Comparison of ENCODE assay signal across 7 cellular contexts in the genomic region with DNA sequence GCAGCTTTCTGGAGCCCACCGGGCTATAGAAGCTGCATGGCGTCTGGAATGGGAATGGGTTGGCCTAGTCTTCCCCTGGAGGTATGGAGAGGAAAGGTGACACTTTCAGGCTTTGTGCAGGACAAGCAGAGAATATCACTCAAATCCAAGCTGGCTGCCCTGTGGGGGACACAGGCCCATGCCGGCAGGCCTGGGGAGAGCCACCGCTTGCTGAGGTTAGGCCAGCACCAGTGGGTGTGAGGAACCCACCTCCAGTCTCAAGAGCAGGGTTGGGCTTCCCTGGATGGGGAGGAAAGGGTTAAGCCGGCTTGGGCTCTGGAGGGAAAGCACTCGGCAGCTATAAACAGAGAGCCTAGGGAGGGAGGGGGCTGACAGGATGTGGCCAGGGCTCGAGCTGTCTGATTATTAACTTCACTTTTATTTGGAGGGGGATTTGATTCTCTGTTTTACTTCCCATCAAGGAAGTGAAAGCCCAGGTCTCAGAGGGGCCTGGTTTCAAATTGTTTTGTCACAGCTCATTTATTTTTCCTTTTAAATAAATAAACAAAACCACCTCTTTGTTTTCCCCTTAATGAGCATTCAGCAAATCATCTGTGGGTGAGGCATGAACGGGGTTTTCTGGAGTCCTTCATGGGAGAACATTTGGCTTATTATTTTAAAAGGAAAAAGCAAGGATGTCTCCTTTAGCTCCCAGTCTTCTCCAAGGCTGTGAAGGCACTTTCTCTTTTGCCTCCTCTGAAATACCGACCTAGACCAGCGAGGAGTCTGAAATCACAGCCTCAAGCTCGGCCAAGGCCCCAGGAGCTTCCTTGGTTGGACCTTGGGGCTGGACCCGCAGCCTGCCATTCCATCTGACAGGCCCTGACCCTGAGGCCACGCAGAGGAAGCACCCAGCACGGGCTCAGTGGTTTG. TPM values are rescaled to one million over a fixed set of nuclear protein-coding genes. Genes with fewer than 3 reads are reported as not detected.
A peak's percentile ranks its signal among the peaks of the same experiment; 100 is the strongest.
DNase-seq lines count a peak whose midpoint lies in the region; ATAC-seq and TF ChIP-seq lines count a peak whose summit lies in the region.

No MANE protein-coding gene starts in this region.

- BruUV-seq in HCT116 (replicated peaks; lab: Mats Ljungman, UMichigan) (TSS peak; percentile 51), PC-3 (replicated peaks; lab: Mats Ljungman, UMichigan) (TSS peak; percentile 29)

- POLR2A ChIA-PET in HCT116 (lab: Charles Lee) (interaction anchor here (0.5 to 12.3 kb wide), 8 partner anchors 10 to 998 kb away, joined by 3 to 120 read pairs (median 6); a partner anchor contains a TSS), PC-3 (lab: Charles Lee; ENCODE audit: unreplicated experiment) (interaction anchor here (0.5 to 1.7 kb wide), 5 partner anchors 12 to 388 kb away, joined by 3 to 43 read pairs (median 4); a partner anchor contains a TSS)

- H3K27ac ChIP-seq in HCT116 (ENCODE audit: low read depth, low read length): peak overlapping the region; percentile 99
- peak overlapping the region; percentile 36 for H3K27ac ChIP-seq in PC-3 (ENCODE audit: low read length)

- peaks cover 84% of the 10 kb centered on the region for H3K4me1 Mint-ChIP-seq in activated naive CD8-positive, alpha-beta T cell treated with anti-CD3 and anti-CD28 coated beads, Interleukin-2, amount 50 U/mL, for 24 hours

- H2AFZ ChIP-seq in HCT116 (ENCODE audit: low read depth, low read length, poor library complexity, severe bottlenecking): no peak overlapping the region
- no peak overlapping the region for H2AFZ ChIP-seq in PC-3 (ENCODE audit: low read length)

- no peaks in the 10 kb centered on the region for H3K9me2 ChIP-seq in HCT116 (ENCODE audit: insufficient read depth)
- no peaks in the 10 kb centered on the region for H3K9me2 ChIP-seq in PC-3 (replicated peaks; ENCODE audit: low read length)

- ATAC-seq in HCT116 (peak; percentile 34), PC-3 (peak; percentile 15; the same call in 1 of the 2 replicates)
- no peak for ATAC-seq in activated naive CD8-positive, alpha-beta T cell treated with anti-CD3 and anti-CD28 coated beads, Interleukin-2, amount 50 U/mL, for 24 hours

- H4K20me1 ChIP-seq in HCT116 (ENCODE audit: insufficient read depth): no peaks in the 10 kb centered on the region
- H4K20me1 ChIP-seq in PC-3 (ENCODE audit: low read length): no peaks in the 10 kb centered on the region

- H3K36me3 Mint-ChIP-seq in activated naive CD8-positive, alpha-beta T cell treated with anti-CD3 and anti-CD28 coated beads, Interleukin-2, amount 50 U/mL, for 24 hours (ENCODE audit: low read depth): no peaks in the 10 kb centered on the region

- peak overlapping the region; percentile 93 for H3K27ac Mint-ChIP-seq in activated naive CD8-positive, alpha-beta T cell treated with anti-CD3 and anti-CD28 coated beads, Interleukin-2, amount 50 U/mL, for 24 hours

- no peak for TF ChIP-seq POLR2A in HCT116 (IDR thresholded peaks at IDR 0.05; ENCODE audit: borderline replicate concordance, extremely low read depth, insufficient read depth, insufficient read length)

- H3K4me1 ChIP-seq in HCT116 (ENCODE audit: control insufficient read depth in 1 of 2, insufficient read depth in 2 of 2, low read length in 2 of 2) (peaks cover 63 to 70% of the 10 kb centered on the region in 2 experiments), PC-3 (ENCODE audit: insufficient read depth, low read length) (peaks cover 22% of the 10 kb centered on the region)

- RAD21 ChIA-PET in HCT116 (lab: Charles Lee; ENCODE audit: low non-redundant PET in 1 of 2, low total read pairs in 2 of 2, uncharacterized antibody in 2 of 2, unreplicated experiment in 2 of 2): interaction anchor here (1.0 to 1.5 kb wide), 3 partner anchors 29 to 565 kb away, joined by 4 to 5 read pairs (median 4); no protein-coding TSS in a partner anchor

- H3K4me3 Mint-ChIP-seq in activated naive CD8-positive, alpha-beta T cell treated with anti-CD3 and anti-CD28 coated beads, Interleukin-2, amount 50 U/mL, for 24 hours: peak overlapping the region; percentile 76

- CTCF ChIA-PET in HCT116 (lab: Charles Lee): interaction anchor here (0.6 to 4.4 kb wide), 7 partner anchors 10 to 996 kb away, joined by 3 to 48 read pairs (median 4); no protein-coding TSS in a partner anchor
- CTCF ChIA-PET in PC-3 (lab: Charles Lee): interaction anchor here (0.7 to 1.9 kb wide), 4 partner anchors 19 to 974 kb away, joined by 3 to 5 read pairs (median 3); no protein-coding TSS in a partner anchor

- H3K9ac ChIP-seq in HCT116 (ENCODE audit: low read length) (peak overlapping the region; percentile 79), PC-3 (ENCODE audit: low read length) (peak overlapping the region; percentile 7; the same call in 1 of the 2 replicates)

- TF ChIP-seq CTCF in GM12865 (IDR thresholded peaks at IDR 0.05; ENCODE audit: insufficient read depth, low read depth, low read length, missing control alignments) (no peak), HCT116 (IDR thresholded peaks at IDR 0.05 in 2 of 3, conservative IDR thresholded peaks at IDR 0.05 in 1 of 3; ENCODE audit: borderline replicate concordance in 1 of 3, insufficient read depth in 1 of 3, low read depth in 2 of 3, low read length in 2 of 3) (no peak), PC-3 (conservative IDR thresholded peaks at IDR 0.05; ENCODE audit: low read depth, low read length) (no peak)

- peak overlapping the region; percentile 83 for H3K4me2 ChIP-seq in HCT116 (ENCODE audit: low read length)
- H3K4me2 ChIP-seq in PC-3 (ENCODE audit: low read length): peak overlapping the region; percentile 38

- no peaks in the 10 kb centered on the region for H3K36me3 ChIP-seq in HCT116 (ENCODE audit: control insufficient read depth in 1 of 2, insufficient read depth in 2 of 2, low read length in 2 of 2)
- no peaks in the 10 kb centered on the region for H3K36me3 ChIP-seq in PC-3 (ENCODE audit: low read depth, low read length)

- DNase-seq in GM12865 (ENCODE audit: low read depth): peak; percentile 82
- no peak for DNase-seq in HCT116 (ENCODE audit: low read depth, low spot score)
- peak; percentile 30 for DNase-seq in PC-3
- DNase-seq in activated naive CD8-positive, alpha-beta T cell treated with anti-CD3 and anti-CD28 coated beads, Interleukin-2, amount 50 U/mL, for 24 hours: no peak
- peak; percentile 74 for DNase-seq in hepatic stellate cell (ENCODE audit: low spot score)
- no peak for DNase-seq in skeletal muscle cell (ENCODE audit: low read depth)
- DNase-seq in COLO829 (ENCODE audit: low spot score): no peak

- H3K9me3 ChIP-seq in HCT116 (ENCODE audit: control insufficient read depth in 1 of 2, insufficient read depth in 1 of 2, low read depth in 1 of 2, low read length in 2 of 2) (no peaks in the 10 kb centered on the region), PC-3 (ENCODE audit: low read length) (no peaks in the 10 kb centered on the region)

- intact Hi-C loops in HCT116 (cut with micrococcal nuclease) (loop anchor here (2.0 to 10.0 kb wide), 3 partner anchors 22 to 977 kb away; a partner anchor contains a TSS), PC-3 (cut with micrococcal nuclease) (loop anchor here (5.0 kb wide), 1 partner anchor 507 kb away; no protein-coding TSS in a partner anchor)

- TF ChIP-seq RAD21 in HCT116 (IDR thresholded peaks at IDR 0.05; ENCODE audit: low read depth): no peak

- no peaks in the 10 kb centered on the region for H3K79me2 ChIP-seq in HCT116 (ENCODE audit: insufficient read depth, low read length)
- peaks cover 6% of the 10 kb centered on the region; the same call in 1 of the 2 replicates for H3K79me2 ChIP-seq in PC-3 (ENCODE audit: low read length)

- H3K9me3 Mint-ChIP-seq in activated naive CD8-positive, alpha-beta T cell treated with anti-CD3 and anti-CD28 coated beads, Interleukin-2, amount 50 U/mL, for 24 hours: no peaks in the 10 kb centered on the region

- H3K27me3 ChIP-seq in HCT116 (ENCODE audit: insufficient read depth, low read length) (no peaks in the 10 kb centered on the region), PC-3 (ENCODE audit: low read length) (no peaks in the 10 kb centered on the region)

- no peaks in the 10 kb centered on the region for H3K27me3 Mint-ChIP-seq in activated naive CD8-positive, alpha-beta T cell treated with anti-CD3 and anti-CD28 coated beads, Interleukin-2, amount 50 U/mL, for 24 hours

- H3F3A ChIP-seq in PC-3 (ENCODE audit: low read length, unreplicated experiment): no peaks in the 10 kb centered on the region

- peak overlapping the region; percentile 59 for H3K4me3 ChIP-seq in GM12865 (ENCODE audit: low read depth, low read length)
- H3K4me3 ChIP-seq in HCT116 (replicated peaks in 1 of 2; ENCODE audit: low read depth in 1 of 2, low read length in 2 of 2): peak overlapping the region; percentile 7 to 8; a peak in 2 of 4 replicates
- no peak overlapping the region for H3K4me3 ChIP-seq in PC-3 (ENCODE audit: low read length)
- peak overlapping the region; percentile 9 for H3K4me3 ChIP-seq in skeletal muscle cell (ENCODE audit: low read depth, low read length)

TF ChIP-seq in HCT116, 20 proteins besides CTCF, POLR2A, EP300 and RAD21:
- peak; percentile 18; the same call in 1 of the 2 replicates for TF ChIP-seq POLR2AphosphoS5 (IDR thresholded peaks at IDR 0.05; ENCODE audit: low read depth, low read length)
- TF ChIP-seq ZNF274 (IDR thresholded peaks at IDR 0.05; ENCODE audit: low read depth, low read length): no peak
- peak; percentile 76 for TF ChIP-seq TCF7L2 (IDR thresholded peaks at IDR 0.05; ENCODE audit: borderline replicate concordance, extremely low read depth, insufficient read depth, insufficient read length)

RNA-seq across cellular contexts. Expression of a gene that starts 21.8 kb away (rescaled TPM):
- total RNA-seq in HCT116 (2021; ENCODE audit: unreplicated experiment) (304 TPM), PC-3 (2014; rRNA removed) (63.1 and 79.7 TPM in 2 replicates)
- 177 and 302 TPM in 2 replicates for polyA plus RNA-seq in HCT116 (2012)

Comparison
In these comparisons a context has a peak if more than half of its experiments do, and no peak if none do; other contexts are left out.
1. DNase-seq: peak in GM12865 (single experiment), PC-3 (single experiment) and hepatic stellate cell (single experiment); none in HCT116 (single experiment), activated naive CD8-positive, alpha-beta T cell treated with anti-CD3 and anti-CD28 coated beads, Interleukin-2, amount 50 U/mL, for 24 hours (single experiment), skeletal muscle cell (single experiment) and COLO829 (single experiment).